8 cellular contexts compared by ENCODE assay signal in the genomic region with DNA sequence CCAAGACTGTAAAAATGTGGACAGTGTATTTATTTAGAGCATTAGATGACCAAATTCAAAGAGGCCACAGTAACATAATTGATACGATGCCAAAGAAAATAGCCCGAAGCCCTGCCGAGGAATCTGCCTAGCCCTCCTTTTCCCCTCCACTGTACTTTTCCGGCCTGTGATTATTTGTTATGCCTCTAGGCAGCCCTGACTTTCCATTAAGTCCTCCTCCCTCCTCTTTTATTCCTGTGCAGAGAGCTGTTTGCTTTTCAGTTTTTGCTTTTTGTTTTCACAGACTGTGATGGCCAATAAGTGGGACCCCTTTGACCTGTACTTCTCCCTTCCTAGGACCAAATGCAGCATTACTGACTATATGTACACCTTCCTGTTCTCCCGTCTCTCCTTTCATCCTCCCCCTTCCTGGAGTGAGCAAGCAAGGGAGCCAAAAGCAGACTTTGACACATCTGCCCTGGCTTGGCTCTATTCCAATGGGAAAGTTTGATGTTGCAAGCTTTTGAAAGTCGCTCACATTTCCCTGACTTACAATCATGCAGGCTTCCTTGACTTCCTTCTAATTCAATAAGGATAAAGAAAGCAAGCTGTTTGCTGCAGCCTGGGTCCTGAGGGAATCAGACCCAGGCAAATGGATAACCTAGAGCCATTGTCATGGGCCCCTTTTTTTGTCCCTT.
A peak's percentile ranks its signal among the peaks of the same experiment; 100 is the strongest.
DNase-seq lines count a peak whose midpoint lies in the region; ATAC-seq and TF ChIP-seq lines count a peak whose summit lies in the region.

No MANE protein-coding gene starts in this region.

- no peaks in the 10 kb centered on the region for H3K36me3 Mint-ChIP-seq in activated T-cell treated with anti-CD3 and anti-CD28 coated beads, Interleukin-2, amount 50 U/mL, for 24 hours (ENCODE audit: low read depth)

- CTCF ChIA-PET in HEK293 (lab: Yijun Ruan, JAX) = interaction anchor here (0.6 to 1.4 kb wide), 6 partner anchors 10 to 479 kb away, joined by 3 to 5 read pairs (median 3); no protein-coding TSS in a partner anchor

- intact Hi-C loops in Right ventricle myocardium superior (cut with DNase I) = no loop called here

- H3K27ac ChIP-seq in HEK293 (ENCODE audit: extremely low read depth, low read depth, low read length) (peak overlapping the region; percentile 71), skin epidermis (peak overlapping the region in 18 of 21 experiments; percentile 20 to 81 (median 66))

- H3K4me1 Mint-ChIP-seq in activated T-cell treated with anti-CD3 and anti-CD28 coated beads, Interleukin-2, amount 50 U/mL, for 24 hours (ENCODE audit: low read depth) = no peaks in the 10 kb centered on the region

- peaks cover 5% of the 10 kb centered on the region for H3K27me3 Mint-ChIP-seq in activated T-cell treated with anti-CD3 and anti-CD28 coated beads, Interleukin-2, amount 50 U/mL, for 24 hours

- H3K27ac Mint-ChIP-seq in activated T-cell treated with anti-CD3 and anti-CD28 coated beads, Interleukin-2, amount 50 U/mL, for 24 hours = no peak overlapping the region

- H3K4me3 Mint-ChIP-seq in activated T-cell treated with anti-CD3 and anti-CD28 coated beads, Interleukin-2, amount 50 U/mL, for 24 hours = no peak overlapping the region

- no peak for TF ChIP-seq CTCF in HEK293 (tag by site-specific recombination; IDR thresholded peaks at IDR 0.05)

- no peaks in the 10 kb centered on the region for H3K36me3 ChIP-seq in HEK293 (ENCODE audit: control insufficient read depth in 2 of 2, insufficient read depth in 1 of 2, low read length in 2 of 2)

- no peaks in the 10 kb centered on the region for H3K9me3 ChIP-seq in HEK293 (ENCODE audit: control insufficient read depth, insufficient read depth, low read depth, low read length)

- DNase-seq in SHP77 (lab: John Stamatoyannopoulos, UW) (peak; percentile 37 to 72), Right ventricle myocardium superior (no peak), NCI-H187 treated with DMSO at 0.1 percent for 48 hours (lab: John Stamatoyannopoulos, UW) (no peak), germinal center (ENCODE audit: low spot score) (no peak)
- DNase-seq in activated T-cell treated with anti-CD3 and anti-CD28 coated beads, Interleukin-2, amount 50 U/mL, for 24 hours = no peak

- no peaks in the 10 kb centered on the region for H3K9me3 Mint-ChIP-seq in activated T-cell treated with anti-CD3 and anti-CD28 coated beads, Interleukin-2, amount 50 U/mL, for 24 hours

- POLR2A ChIA-PET in HEK293 (lab: Yijun Ruan, JAX) = no interaction called here

- H3K4me3 ChIP-seq in HEK293 (ENCODE audit: low read depth, low read length) (no peak overlapping the region), skin epidermis (no peak overlapping the region)

- H3K4me1 ChIP-seq in HEK293 (ENCODE audit: control insufficient read depth, insufficient read depth, low read length) = peaks cover 9% of the 10 kb centered on the region

- peak; percentile 91 for ATAC-seq in Right ventricle myocardium superior (ENCODE audit: poor library complexity)
- ATAC-seq in GM21717 (IDR thresholded peaks at IDR 0.05; ENCODE audit: unreplicated experiment) = no peak

TF ChIP-seq in HEK293, 187 proteins besides CTCF, POLR2A, EP300 and RAD21 (continues in another document):
- no peak for TF ChIP-seq ZNF670 (tag by site-specific recombination; IDR thresholded peaks at IDR 0.05; ENCODE audit: low read depth)
- TF ChIP-seq ZNF341 (tag by site-specific recombination; IDR thresholded peaks at IDR 0.05; ENCODE audit: low read depth) = peak; percentile 75
- TF ChIP-seq ZNF600 (tag by site-specific recombination; IDR thresholded peaks at IDR 0.05) = 0 out of 2 replicates have a peak, but pooled peaks have one; percentile 20
- no peak for TF ChIP-seq ZNF248 (tag by site-specific recombination; IDR thresholded peaks at IDR 0.05)
- TF ChIP-seq, protein P1, sequence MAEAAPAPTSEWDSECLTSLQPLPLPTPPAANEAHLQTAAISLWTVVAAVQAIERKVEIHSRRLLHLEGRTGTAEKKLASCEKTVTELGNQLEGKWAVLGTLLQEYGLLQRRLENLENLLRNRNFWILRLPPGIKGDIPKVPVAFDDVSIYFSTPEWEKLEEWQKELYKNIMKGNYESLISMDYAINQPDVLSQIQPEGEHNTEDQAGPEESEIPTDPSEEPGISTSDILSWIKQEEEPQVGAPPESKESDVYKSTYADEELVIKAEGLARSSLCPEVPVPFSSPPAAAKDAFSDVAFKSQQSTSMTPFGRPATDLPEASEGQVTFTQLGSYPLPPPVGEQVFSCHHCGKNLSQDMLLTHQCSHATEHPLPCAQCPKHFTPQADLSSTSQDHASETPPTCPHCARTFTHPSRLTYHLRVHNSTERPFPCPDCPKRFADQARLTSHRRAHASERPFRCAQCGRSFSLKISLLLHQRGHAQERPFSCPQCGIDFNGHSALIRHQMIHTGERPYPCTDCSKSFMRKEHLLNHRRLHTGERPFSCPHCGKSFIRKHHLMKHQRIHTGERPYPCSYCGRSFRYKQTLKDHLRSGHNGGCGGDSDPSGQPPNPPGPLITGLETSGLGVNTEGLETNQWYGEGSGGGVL (tag by site-specific recombination; IDR thresholded peaks at IDR 0.05) = peak; percentile 81
- TF ChIP-seq, protein P2, sequence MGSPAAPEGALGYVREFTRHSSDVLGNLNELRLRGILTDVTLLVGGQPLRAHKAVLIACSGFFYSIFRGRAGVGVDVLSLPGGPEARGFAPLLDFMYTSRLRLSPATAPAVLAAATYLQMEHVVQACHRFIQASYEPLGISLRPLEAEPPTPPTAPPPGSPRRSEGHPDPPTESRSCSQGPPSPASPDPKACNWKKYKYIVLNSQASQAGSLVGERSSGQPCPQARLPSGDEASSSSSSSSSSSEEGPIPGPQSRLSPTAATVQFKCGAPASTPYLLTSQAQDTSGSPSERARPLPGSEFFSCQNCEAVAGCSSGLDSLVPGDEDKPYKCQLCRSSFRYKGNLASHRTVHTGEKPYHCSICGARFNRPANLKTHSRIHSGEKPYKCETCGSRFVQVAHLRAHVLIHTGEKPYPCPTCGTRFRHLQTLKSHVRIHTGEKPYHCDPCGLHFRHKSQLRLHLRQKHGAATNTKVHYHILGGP (tag by site-specific recombination; IDR thresholded peaks at IDR 0.05) = peak; percentile 62
- peak; percentile 78 for TF ChIP-seq ZBTB20 (tag by site-specific recombination; IDR thresholded peaks at IDR 0.05)
- TF ChIP-seq ZEB2 (tag by site-specific recombination; IDR thresholded peaks at IDR 0.05) = peak; percentile 19; the same call in 1 of the 2 replicates
- TF ChIP-seq ZBTB17 (tag by site-specific recombination; IDR thresholded peaks at IDR 0.05) = peak; percentile 85
- peak; percentile 72; the same call in 1 of the 2 replicates for TF ChIP-seq HOXD13 (CRISPR knock-in tag; IDR thresholded peaks at IDR 0.05; ENCODE audit: borderline replicate concordance)
- no peak for TF ChIP-seq ZNF2 (tag by site-specific recombination; IDR thresholded peaks at IDR 0.05)
- TF ChIP-seq, protein P3, sequence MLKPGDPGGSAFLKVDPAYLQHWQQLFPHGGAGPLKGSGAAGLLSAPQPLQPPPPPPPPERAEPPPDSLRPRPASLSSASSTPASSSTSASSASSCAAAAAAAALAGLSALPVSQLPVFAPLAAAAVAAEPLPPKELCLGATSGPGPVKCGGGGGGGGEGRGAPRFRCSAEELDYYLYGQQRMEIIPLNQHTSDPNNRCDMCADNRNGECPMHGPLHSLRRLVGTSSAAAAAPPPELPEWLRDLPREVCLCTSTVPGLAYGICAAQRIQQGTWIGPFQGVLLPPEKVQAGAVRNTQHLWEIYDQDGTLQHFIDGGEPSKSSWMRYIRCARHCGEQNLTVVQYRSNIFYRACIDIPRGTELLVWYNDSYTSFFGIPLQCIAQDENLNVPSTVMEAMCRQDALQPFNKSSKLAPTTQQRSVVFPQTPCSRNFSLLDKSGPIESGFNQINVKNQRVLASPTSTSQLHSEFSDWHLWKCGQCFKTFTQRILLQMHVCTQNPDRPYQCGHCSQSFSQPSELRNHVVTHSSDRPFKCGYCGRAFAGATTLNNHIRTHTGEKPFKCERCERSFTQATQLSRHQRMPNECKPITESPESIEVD (tag by site-specific recombination; IDR thresholded peaks at IDR 0.05) = 0 out of 2 replicates have a peak, but pooled peaks have one; percentile 28
- no peak for TF ChIP-seq RBAK (tag by site-specific recombination; IDR thresholded peaks at IDR 0.05)
- TF ChIP-seq, protein P4, sequence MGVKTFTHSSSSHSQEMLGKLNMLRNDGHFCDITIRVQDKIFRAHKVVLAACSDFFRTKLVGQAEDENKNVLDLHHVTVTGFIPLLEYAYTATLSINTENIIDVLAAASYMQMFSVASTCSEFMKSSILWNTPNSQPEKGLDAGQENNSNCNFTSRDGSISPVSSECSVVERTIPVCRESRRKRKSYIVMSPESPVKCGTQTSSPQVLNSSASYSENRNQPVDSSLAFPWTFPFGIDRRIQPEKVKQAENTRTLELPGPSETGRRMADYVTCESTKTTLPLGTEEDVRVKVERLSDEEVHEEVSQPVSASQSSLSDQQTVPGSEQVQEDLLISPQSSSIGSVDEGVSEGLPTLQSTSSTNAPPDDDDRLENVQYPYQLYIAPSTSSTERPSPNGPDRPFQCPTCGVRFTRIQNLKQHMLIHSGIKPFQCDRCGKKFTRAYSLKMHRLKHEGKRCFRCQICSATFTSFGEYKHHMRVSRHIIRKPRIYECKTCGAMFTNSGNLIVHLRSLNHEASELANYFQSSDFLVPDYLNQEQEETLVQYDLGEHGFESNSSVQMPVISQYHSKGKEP (tag by site-specific recombination; IDR thresholded peaks at IDR 0.05) = peak; percentile 67
- TF ChIP-seq SP2 (tag by site-specific recombination; IDR thresholded peaks at IDR 0.05) = no peak
- no peak for TF ChIP-seq ZNF266 (tag by site-specific recombination; IDR thresholded peaks at IDR 0.05; ENCODE audit: low read depth)
- no peak for TF ChIP-seq ZNF843 (tag by site-specific recombination; IDR thresholded peaks at IDR 0.05)
- TF ChIP-seq ZNF416 (tag by site-specific recombination; IDR thresholded peaks at IDR 0.05) = no peak
- TF ChIP-seq TRIM28 (IDR thresholded peaks at IDR 0.05; ENCODE audit: borderline replicate concordance, low read length) = peak; percentile 39; the same call in 1 of the 2 replicates
- TF ChIP-seq ZNF394 (tag by site-specific recombination; IDR thresholded peaks at IDR 0.05; ENCODE audit: borderline replicate concordance) = no peak
- TF ChIP-seq ZNF664 (tag by site-specific recombination; IDR thresholded peaks at IDR 0.05) = no peak
- TF ChIP-seq ZSCAN23 (tag by site-specific recombination; IDR thresholded peaks at IDR 0.05) = no peak

Comparison
In these comparisons a context has a peak if more than half of its experiments do, and no peak if none do; other contexts are left out.
1. DNase-seq: peak in SHP77 (2 of 2); none in Right ventricle myocardium superior (single experiment), NCI-H187 treated with DMSO at 0.1 percent for 48 hours (single experiment), activated T-cell treated with anti-CD3 and anti-CD28 coated beads, Interleukin-2, amount 50 U/mL, for 24 hours (single experiment) and germinal center (single experiment).